ENCODE assay signal across 1 cellular context in the genomic region with DNA sequence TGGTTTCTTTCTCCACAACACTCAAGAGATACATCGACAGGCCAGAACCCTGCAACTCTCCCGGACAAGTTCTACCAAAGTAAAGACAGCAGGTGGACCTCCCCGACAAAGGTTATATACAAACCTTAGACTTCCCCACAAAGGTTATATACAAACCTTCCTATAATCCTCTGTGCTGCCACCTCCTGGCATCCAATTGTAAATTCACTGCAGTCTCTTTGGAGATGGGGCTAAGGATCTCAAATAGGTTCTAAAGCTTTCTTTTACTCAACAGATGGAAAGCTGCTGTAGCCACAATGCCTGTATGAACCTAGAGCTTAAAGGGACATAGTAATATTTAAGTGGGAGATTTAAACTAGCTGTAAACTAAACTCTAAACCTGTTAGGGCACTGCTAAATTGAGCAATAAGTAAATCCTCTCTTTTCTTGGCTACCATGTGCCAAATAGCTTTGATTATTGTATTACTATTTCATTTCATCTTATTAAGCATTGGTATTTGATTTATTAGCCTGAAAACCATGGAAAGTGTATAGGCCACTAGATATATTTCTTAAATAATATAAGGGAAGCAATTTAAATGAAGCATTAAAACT.
A peak's percentile ranks its signal among the peaks of the same experiment; 100 is the strongest.
TF ChIP-seq lines count a peak whose summit lies in the region.

No MANE protein-coding gene starts in this region.

TF ChIP-seq in K562, 482 proteins besides CTCF, POLR2A, EP300 and RAD21:
- TF ChIP-seq DEAF1 (CRISPR knock-in tag; IDR thresholded peaks at IDR 0.05) (0 out of 2 replicates have a peak, but pooled peaks have one; percentile 18), TOE1 (IDR thresholded peaks at IDR 0.05; ENCODE audit: borderline replicate concordance) (no peak), TOE1 (CRISPR knock-in tag; IDR thresholded peaks at IDR 0.05; ENCODE audit: borderline replicate concordance, low read depth) (no peak), RBFOX2 (IDR thresholded peaks at IDR 0.05; ENCODE audit: low read depth, low read length) (no peak), SMC3 (conservative IDR thresholded peaks at IDR 0.05; ENCODE audit: insufficient read depth, low read depth, low read length) (peak; percentile 37; the same call in 1 of the 2 replicates), SMARCC2 (IDR thresholded peaks at IDR 0.05; ENCODE audit: low read depth) (no peak), BRCA1 (IDR thresholded peaks at IDR 0.05) (no peak), BRCA1 (CRISPR knock-in tag; IDR thresholded peaks at IDR 0.05) (no peak), BRD4 (IDR thresholded peaks at IDR 0.05) (no peak)
